In the genomic region with DNA sequence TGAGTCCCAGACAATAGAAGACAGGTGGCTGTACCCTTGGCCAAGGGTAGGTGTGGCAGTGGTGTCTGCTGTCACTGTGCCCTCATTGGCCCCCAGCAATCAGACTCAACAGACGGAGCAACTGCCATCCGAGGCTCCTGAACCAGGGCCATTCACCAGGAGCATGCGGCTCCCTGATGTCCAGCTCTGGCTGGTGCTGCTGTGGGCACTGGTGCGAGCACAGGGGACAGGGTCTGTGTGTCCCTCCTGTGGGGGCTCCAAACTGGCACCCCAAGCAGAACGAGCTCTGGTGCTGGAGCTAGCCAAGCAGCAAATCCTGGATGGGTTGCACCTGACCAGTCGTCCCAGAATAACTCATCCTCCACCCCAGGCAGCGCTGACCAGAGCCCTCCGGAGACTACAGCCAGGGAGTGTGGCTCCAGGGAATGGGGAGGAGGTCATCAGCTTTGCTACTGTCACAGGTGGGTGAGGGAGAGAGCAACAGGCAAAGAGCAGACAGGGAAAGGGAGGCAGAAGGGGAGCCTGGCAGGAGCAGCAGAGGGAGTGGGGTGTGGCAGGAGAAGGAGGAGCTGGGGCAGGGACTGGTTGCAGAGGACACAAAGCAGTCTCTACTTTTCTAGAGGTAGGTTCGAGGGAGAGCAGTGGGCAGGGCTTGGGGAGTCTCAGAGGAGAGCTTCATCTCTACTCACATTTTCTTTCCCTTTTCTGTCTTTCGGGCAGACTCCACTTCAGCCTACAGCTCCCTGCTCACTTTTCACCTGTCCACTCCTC, we compare ENCODE assay signal across 2 cellular contexts.
TF ChIP-seq lines count a peak whose summit lies in the region.

No MANE protein-coding gene starts in this region.

TF ChIP-seq in WTC11, 78 proteins besides CTCF, POLR2A, EP300 and RAD21:
- peak; percentile 32; the same call in 1 of the 2 replicates for TF ChIP-seq NFE2L1 (CRISPR knock-in tag; IDR thresholded peaks at IDR 0.05)
- peak; percentile 2; the same call in 1 of the 2 replicates for TF ChIP-seq NFYB (CRISPR knock-in tag; conservative IDR thresholded peaks at IDR 0.05; ENCODE audit: low read depth)
- 0 out of 2 replicates have a peak, but pooled peaks have one; percentile 27 for TF ChIP-seq E2F4 (CRISPR knock-in tag; IDR thresholded peaks at IDR 0.05; ENCODE audit: borderline replicate concordance, low read depth)
- TF ChIP-seq ZBTB43 (CRISPR knock-in tag; IDR thresholded peaks at IDR 0.05): 0 out of 2 replicates have a peak, but pooled peaks have one; percentile 28
- TF ChIP-seq TCF7 (CRISPR knock-in tag; IDR thresholded peaks at IDR 0.05; ENCODE audit: low read depth): 0 out of 2 replicates have a peak, but pooled peaks have one; percentile 45
- TF ChIP-seq, protein P1, sequence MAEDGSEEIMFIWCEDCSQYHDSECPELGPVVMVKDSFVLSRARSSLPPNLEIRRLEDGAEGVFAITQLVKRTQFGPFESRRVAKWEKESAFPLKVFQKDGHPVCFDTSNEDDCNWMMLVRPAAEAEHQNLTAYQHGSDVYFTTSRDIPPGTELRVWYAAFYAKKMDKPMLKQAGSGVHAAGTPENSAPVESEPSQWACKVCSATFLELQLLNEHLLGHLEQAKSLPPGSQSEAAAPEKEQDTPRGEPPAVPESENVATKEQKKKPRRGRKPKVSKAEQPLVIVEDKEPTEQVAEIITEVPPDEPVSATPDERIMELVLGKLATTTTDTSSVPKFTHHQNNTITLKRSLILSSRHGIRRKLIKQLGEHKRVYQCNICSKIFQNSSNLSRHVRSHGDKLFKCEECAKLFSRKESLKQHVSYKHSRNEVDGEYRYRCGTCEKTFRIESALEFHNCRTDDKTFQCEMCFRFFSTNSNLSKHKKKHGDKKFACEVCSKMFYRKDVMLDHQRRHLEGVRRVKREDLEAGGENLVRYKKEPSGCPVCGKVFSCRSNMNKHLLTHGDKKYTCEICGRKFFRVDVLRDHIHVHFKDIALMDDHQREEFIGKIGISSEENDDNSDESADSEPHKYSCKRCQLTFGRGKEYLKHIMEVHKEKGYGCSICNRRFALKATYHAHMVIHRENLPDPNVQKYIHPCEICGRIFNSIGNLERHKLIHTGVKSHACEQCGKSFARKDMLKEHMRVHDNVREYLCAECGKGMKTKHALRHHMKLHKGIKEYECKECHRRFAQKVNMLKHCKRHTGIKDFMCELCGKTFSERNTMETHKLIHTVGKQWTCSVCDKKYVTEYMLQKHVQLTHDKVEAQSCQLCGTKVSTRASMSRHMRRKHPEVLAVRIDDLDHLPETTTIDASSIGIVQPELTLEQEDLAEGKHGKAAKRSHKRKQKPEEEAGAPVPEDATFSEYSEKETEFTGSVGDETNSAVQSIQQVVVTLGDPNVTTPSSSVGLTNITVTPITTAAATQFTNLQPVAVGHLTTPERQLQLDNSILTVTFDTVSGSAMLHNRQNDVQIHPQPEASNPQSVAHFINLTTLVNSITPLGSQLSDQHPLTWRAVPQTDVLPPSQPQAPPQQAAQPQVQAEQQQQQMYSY (CRISPR knock-in tag; IDR thresholded peaks at IDR 0.05): no peak
- TF ChIP-seq ZNF396 (CRISPR knock-in tag; IDR thresholded peaks at IDR 0.05; ENCODE audit: borderline replicate concordance): no peak

TF ChIP-seq in HepG2, 621 proteins besides CTCF, POLR2A, EP300 and RAD21 (continues in another document):
- TF ChIP-seq ZNF263 (CRISPR knock-in tag; IDR thresholded peaks at IDR 0.05) (peak; percentile 0; the same call in 1 of the 2 replicates), POLR2G (IDR thresholded peaks at IDR 0.05; ENCODE audit: low read depth, low read length) (peak; percentile 4), ZNF761 (CRISPR knock-in tag; conservative IDR thresholded peaks at IDR 0.05) (0 out of 2 replicates have a peak, but pooled peaks have one; percentile 32), ZNF850 (CRISPR knock-in tag; conservative IDR thresholded peaks at IDR 0.05) (no peak), TAF1 (CRISPR knock-in tag; IDR thresholded peaks at IDR 0.05) (peak; percentile 40; the same call in 1 of the 2 replicates), ZNF619 (CRISPR knock-in tag; IDR thresholded peaks at IDR 0.05) (0 out of 2 replicates have a peak, but pooled peaks have one; percentile 19), ZNF777 (CRISPR knock-in tag; IDR thresholded peaks at IDR 0.05) (0 out of 2 replicates have a peak, but pooled peaks have one; percentile 1), PAWR (CRISPR knock-in tag; IDR thresholded peaks at IDR 0.05; ENCODE audit: borderline replicate concordance) (0 out of 2 replicates have a peak, but pooled peaks have one; percentile 84), MED13 (CRISPR knock-in tag; IDR thresholded peaks at IDR 0.05) (0 out of 2 replicates have a peak, but pooled peaks have one; percentile 13), PHB2 (IDR thresholded peaks at IDR 0.05; ENCODE audit: partially characterized antibody) (no peak), CCDC6 (CRISPR knock-in tag; IDR thresholded peaks at IDR 0.05) (no peak), ZNF225 (CRISPR knock-in tag; IDR thresholded peaks at IDR 0.05) (peak; percentile 38; the same call in 1 of the 2 replicates), ZNF781 (CRISPR knock-in tag; IDR thresholded peaks at IDR 0.05; ENCODE audit: borderline replicate concordance, not compliant biosample characterization) (no peak), POLR2AphosphoS5 (IDR thresholded peaks at IDR 0.05; ENCODE audit: low read depth, low read length) (peak; percentile 2; the same call in 1 of the 2 replicates), ZNF550 (CRISPR knock-in tag; IDR thresholded peaks at IDR 0.05; ENCODE audit: borderline replicate concordance) (0 out of 2 replicates have a peak, but pooled peaks have one; percentile 53), ZNF460 (CRISPR knock-in tag; IDR thresholded peaks at IDR 0.05; ENCODE audit: borderline replicate concordance) (no peak), NFKB2 (CRISPR knock-in tag; IDR thresholded peaks at IDR 0.05; ENCODE audit: borderline replicate concordance) (peak; percentile 12; the same call in 1 of the 2 replicates), HNRNPL (IDR thresholded peaks at IDR 0.05; ENCODE audit: low read depth, low read length) (0 out of 2 replicates have a peak, but pooled peaks have one; percentile 0), ZNF678 (CRISPR knock-in tag; IDR thresholded peaks at IDR 0.05) (0 out of 2 replicates have a peak, but pooled peaks have one; percentile 54), SSRP1 (CRISPR knock-in tag; IDR thresholded peaks at IDR 0.05) (peak; percentile 11; the same call in 1 of the 2 replicates), CENPT (CRISPR knock-in tag; IDR thresholded peaks at IDR 0.05; ENCODE audit: low read depth) (peak; percentile 73; the same call in 1 of the 2 replicates), NONO (IDR thresholded peaks at IDR 0.05) (no peak), NONO (CRISPR knock-in tag; conservative IDR thresholded peaks at IDR 0.05) (0 out of 2 replicates have a peak, but pooled peaks have one; percentile 10), TSC22D2 (CRISPR knock-in tag; IDR thresholded peaks at IDR 0.05; ENCODE audit: borderline replicate concordance) (no peak), ZMYM3 (CRISPR knock-in tag; IDR thresholded peaks at IDR 0.05) (no peak), ZNF230 (CRISPR knock-in tag; IDR thresholded peaks at IDR 0.05) (0 out of 2 replicates have a peak, but pooled peaks have one; percentile 58), HMGXB4 (CRISPR knock-in tag; IDR thresholded peaks at IDR 0.05; ENCODE audit: borderline replicate concordance in 1 of 2, low read depth in 1 of 2) (peak in 1 of 2 experiments; percentile 7; a peak in 1 of 4 replicates), PITX1 (CRISPR knock-in tag; IDR thresholded peaks at IDR 0.05) (no peak), MAFK (conservative IDR thresholded peaks at IDR 0.05 in 1 of 2, IDR thresholded peaks at IDR 0.05 in 1 of 2; ENCODE audit: low read length in 2 of 2) (no peak), ZNF891 (CRISPR knock-in tag; IDR thresholded peaks at IDR 0.05) (0 out of 2 replicates have a peak, but pooled peaks have one; percentile 9), ZNF749 (CRISPR knock-in tag; IDR thresholded peaks at IDR 0.05; ENCODE audit: borderline replicate concordance) (no peak), ZNF510 (CRISPR knock-in tag; IDR thresholded peaks at IDR 0.05; ENCODE audit: low read depth) (0 out of 2 replicates have a peak, but pooled peaks have one; percentile 52), MYC (CRISPR knock-in tag; IDR thresholded peaks at IDR 0.05; ENCODE audit: borderline replicate concordance) (peak; percentile 6; the same call in 1 of the 2 replicates), SP2 (CRISPR knock-in tag; IDR thresholded peaks at IDR 0.05) (peak; percentile 74; the same call in 1 of the 2 replicates), ZNF468 (CRISPR knock-in tag; IDR thresholded peaks at IDR 0.05) (0 out of 2 replicates have a peak, but pooled peaks have one; percentile 32), DMTF1 (CRISPR knock-in tag; IDR thresholded peaks at IDR 0.05) (0 out of 2 replicates have a peak, but pooled peaks have one; percentile 42), ARID4A (CRISPR knock-in tag; IDR thresholded peaks at IDR 0.05; ENCODE audit: borderline replicate concordance) (peak; percentile 9; the same call in 1 of the 2 replicates), HDAC1 (CRISPR knock-in tag; IDR thresholded peaks at IDR 0.05) (peak; percentile 13)
- TF ChIP-seq, protein P2, sequence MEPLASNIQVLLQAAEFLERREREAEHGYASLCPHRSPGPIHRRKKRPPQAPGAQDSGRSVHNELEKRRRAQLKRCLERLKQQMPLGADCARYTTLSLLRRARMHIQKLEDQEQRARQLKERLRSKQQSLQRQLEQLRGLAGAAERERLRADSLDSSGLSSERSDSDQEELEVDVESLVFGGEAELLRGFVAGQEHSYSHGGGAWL (CRISPR knock-in tag; IDR thresholded peaks at IDR 0.05): 0 out of 2 replicates have a peak, but pooled peaks have one; percentile 6
- TF ChIP-seq, protein P3, sequence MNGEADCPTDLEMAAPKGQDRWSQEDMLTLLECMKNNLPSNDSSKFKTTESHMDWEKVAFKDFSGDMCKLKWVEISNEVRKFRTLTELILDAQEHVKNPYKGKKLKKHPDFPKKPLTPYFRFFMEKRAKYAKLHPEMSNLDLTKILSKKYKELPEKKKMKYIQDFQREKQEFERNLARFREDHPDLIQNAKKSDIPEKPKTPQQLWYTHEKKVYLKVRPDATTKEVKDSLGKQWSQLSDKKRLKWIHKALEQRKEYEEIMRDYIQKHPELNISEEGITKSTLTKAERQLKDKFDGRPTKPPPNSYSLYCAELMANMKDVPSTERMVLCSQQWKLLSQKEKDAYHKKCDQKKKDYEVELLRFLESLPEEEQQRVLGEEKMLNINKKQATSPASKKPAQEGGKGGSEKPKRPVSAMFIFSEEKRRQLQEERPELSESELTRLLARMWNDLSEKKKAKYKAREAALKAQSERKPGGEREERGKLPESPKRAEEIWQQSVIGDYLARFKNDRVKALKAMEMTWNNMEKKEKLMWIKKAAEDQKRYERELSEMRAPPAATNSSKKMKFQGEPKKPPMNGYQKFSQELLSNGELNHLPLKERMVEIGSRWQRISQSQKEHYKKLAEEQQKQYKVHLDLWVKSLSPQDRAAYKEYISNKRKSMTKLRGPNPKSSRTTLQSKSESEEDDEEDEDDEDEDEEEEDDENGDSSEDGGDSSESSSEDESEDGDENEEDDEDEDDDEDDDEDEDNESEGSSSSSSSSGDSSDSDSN (CRISPR knock-in tag; IDR thresholded peaks at IDR 0.05): 0 out of 2 replicates have a peak, but pooled peaks have one; percentile 56
